ENCODE assay signal across 11 cellular contexts in the genomic region with DNA sequence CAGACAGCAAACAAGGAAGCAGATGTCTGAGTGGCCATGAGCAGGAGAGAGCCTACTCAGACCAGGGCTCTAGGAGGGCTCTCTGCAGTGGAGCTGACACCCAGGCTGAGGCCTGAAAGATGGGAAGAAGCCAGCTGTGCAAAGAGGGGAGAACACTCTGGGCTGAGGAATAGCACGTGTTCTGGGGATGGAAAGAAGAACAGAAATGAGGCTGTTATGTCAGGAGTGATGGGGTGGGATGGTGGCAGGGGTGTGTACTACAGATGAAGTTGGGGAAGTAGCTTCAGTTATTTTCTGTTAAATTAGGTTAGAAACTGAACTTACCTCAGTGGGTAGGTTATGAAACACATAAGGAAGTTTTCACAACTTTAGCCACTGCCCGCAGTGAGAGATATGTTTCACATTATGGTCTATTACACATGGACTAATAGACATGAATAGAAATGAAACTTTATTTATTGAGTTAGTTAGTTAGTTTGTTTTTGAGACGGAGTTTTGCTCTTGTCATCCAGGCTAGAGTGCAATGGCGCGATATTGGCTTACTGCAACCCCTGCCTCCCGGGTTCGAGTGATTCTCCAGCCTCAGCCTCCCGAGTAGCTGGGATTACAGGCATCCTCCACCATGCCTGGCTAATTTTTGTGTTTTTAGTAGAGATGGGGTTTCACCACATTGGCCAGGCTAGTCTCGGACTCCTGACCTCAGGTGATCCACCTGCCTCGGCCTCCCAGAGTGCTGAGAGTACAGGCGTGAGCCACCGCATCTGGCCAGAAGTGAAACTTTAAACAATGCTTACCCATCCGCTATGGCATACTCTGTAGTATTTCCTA. TPM values are rescaled to one million over a fixed set of nuclear protein-coding genes. Genes with fewer than 3 reads are reported as not detected.
DNase-seq lines count a peak whose midpoint lies in the region; ATAC-seq and TF ChIP-seq lines count a peak whose summit lies in the region.
"Had no signal": no experiment of that assay in that cellular context is flagged by ENCODE, and none has a peak within 500 bp of the region (broad histone marks: within the 10 kb centered on the region; RNA-seq: fewer than 3 reads in every experiment).

No MANE protein-coding gene starts in this region.

- CTCF ChIA-PET in activated CD8-positive, alpha-beta T cell treated with anti-CD3 and anti-CD28 coated beads, Interleukin-2, amount 10 ng/mL, durations not matched to agents 7 days and 5 days (lab: Charles Lee) = interaction anchor here (0.7 to 9.0 kb wide), 14 partner anchors 18 to 171 kb away, joined by 3 to 80 read pairs (median 5); no protein-coding TSS in a partner anchor

- H3K4me3 Mint-ChIP-seq in dendritic cell treated with granulocyte-macrophage colony-stimulating factor and Interleukin-4, amounts not matched to agents 40 ng/mL and 50 ng/mL, for 4 days = no peak overlapping the region
- no peak overlapping the region for H3K4me3 Mint-ChIP-seq in activated CD8-positive, alpha-beta T cell treated with anti-CD3 and anti-CD28 coated beads, Interleukin-2, amount 10 ng/mL, durations not matched to agents 7 days and 5 days
- H3K4me3 Mint-ChIP-seq: activated B cell treated with CpG ODN at 0.5 μM for 24 hours had no signal

- H3K9me3 ChIP-seq in testis = no peaks in the 10 kb centered on the region
- H3K9me3 ChIP-seq: thoracic aorta had no signal

- H3K4me1 ChIP-seq in testis = peaks cover 10% of the 10 kb centered on the region

- no peak overlapping the region for H3K27ac ChIP-seq in testis
- H3K27ac ChIP-seq: thoracic aorta had no signal

- no peaks in the 10 kb centered on the region for H3K36me3 ChIP-seq in testis (ENCODE audit: low read depth, missing control alignments)

- H3K9me3 Mint-ChIP-seq in dendritic cell treated with granulocyte-macrophage colony-stimulating factor and Interleukin-4, amounts not matched to agents 40 ng/mL and 50 ng/mL, for 4 days = no peaks in the 10 kb centered on the region
- H3K9me3 Mint-ChIP-seq in activated CD8-positive, alpha-beta T cell treated with anti-CD3 and anti-CD28 coated beads, Interleukin-2, amount 10 ng/mL, durations not matched to agents 7 days and 5 days (ENCODE audit: insufficient read depth) = peaks cover 6% of the 10 kb centered on the region

- peak; percentile 15 for TF ChIP-seq CTCF in GM12873 (IDR thresholded peaks at IDR 0.05; ENCODE audit: insufficient read depth, low read depth, low read length, missing control alignments)
- no peak for TF ChIP-seq CTCF in testis (IDR thresholded peaks at IDR 0.05)

- no peak for TF ChIP-seq POLR2A in testis (IDR thresholded peaks at IDR 0.05)

- no peaks in the 10 kb centered on the region for H3K27me3 Mint-ChIP-seq in dendritic cell treated with granulocyte-macrophage colony-stimulating factor and Interleukin-4, amounts not matched to agents 40 ng/mL and 50 ng/mL, for 4 days
- H3K27me3 Mint-ChIP-seq in activated CD8-positive, alpha-beta T cell treated with anti-CD3 and anti-CD28 coated beads, Interleukin-2, amount 10 ng/mL, durations not matched to agents 7 days and 5 days (ENCODE audit: low read depth) = no peaks in the 10 kb centered on the region
- H3K27me3 Mint-ChIP-seq: activated B cell treated with CpG ODN at 0.5 μM for 24 hours had no signal

- no peak for DNase-seq in activated CD8-positive, alpha-beta T cell treated with anti-CD3 and anti-CD28 coated beads, Interleukin-2, amount 10 ng/mL, durations not matched to agents 7 days and 5 days
- DNase-seq in NCI-H524 (lab: John Stamatoyannopoulos, UW) (no peak), testis (no peak)
- DNase-seq: activated B cell treated with CpG ODN at 0.5 μM for 24 hours, right cardiac atrium had no signal

- no peaks in the 10 kb centered on the region for H3K27me3 ChIP-seq in testis

- POLR2A ChIA-PET in activated CD8-positive, alpha-beta T cell treated with anti-CD3 and anti-CD28 coated beads, Interleukin-2, amount 10 ng/mL, durations not matched to agents 7 days and 5 days (lab: Charles Lee) = interaction anchor here (0.7 kb wide), 1 partner anchor 12 kb away, joined by 3 read pairs; no protein-coding TSS in a partner anchor

- H3K4me3 ChIP-seq in testis = no peak overlapping the region
- H3K4me3 ChIP-seq: thoracic aorta had no signal

- intact Hi-C loops in dendritic cell treated with granulocyte-macrophage colony-stimulating factor and Interleukin-4, amounts not matched to agents 40 ng/mL and 50 ng/mL, for 4 days (cut with micrococcal nuclease) = loop anchor here (2.0 to 5.0 kb wide), 3 partner anchors 46 to 679 kb away; partner anchors contain the start of gene ST3GAL4
- intact Hi-C loops in testis (cut with DNase I; ENCODE audit: low total_unique reads) = loop anchor here (10.0 kb wide), 1 partner anchor 123 kb away; no protein-coding TSS in a partner anchor

- H3K4me1 Mint-ChIP-seq in dendritic cell treated with granulocyte-macrophage colony-stimulating factor and Interleukin-4, amounts not matched to agents 40 ng/mL and 50 ng/mL, for 4 days (ENCODE audit: low read depth) = peaks cover 53% of the 10 kb centered on the region
- peaks cover 29% of the 10 kb centered on the region for H3K4me1 Mint-ChIP-seq in activated CD8-positive, alpha-beta T cell treated with anti-CD3 and anti-CD28 coated beads, Interleukin-2, amount 10 ng/mL, durations not matched to agents 7 days and 5 days (ENCODE audit: low read depth)

- peaks cover 33% of the 10 kb centered on the region for H3K36me3 Mint-ChIP-seq in dendritic cell treated with granulocyte-macrophage colony-stimulating factor and Interleukin-4, amounts not matched to agents 40 ng/mL and 50 ng/mL, for 4 days (ENCODE audit: low read depth)
- peaks cover 50% of the 10 kb centered on the region for H3K36me3 Mint-ChIP-seq in activated CD8-positive, alpha-beta T cell treated with anti-CD3 and anti-CD28 coated beads, Interleukin-2, amount 10 ng/mL, durations not matched to agents 7 days and 5 days (ENCODE audit: low read depth)

- peak; percentile 74 for ATAC-seq in GM21515 (IDR thresholded peaks at IDR 0.05; ENCODE audit: unreplicated experiment)
- ATAC-seq in HG03432 (IDR thresholded peaks at IDR 0.05; ENCODE audit: unreplicated experiment) = peak; percentile 77
- ATAC-seq in activated CD8-positive, alpha-beta T cell treated with anti-CD3 and anti-CD28 coated beads, Interleukin-2, amount 10 ng/mL, durations not matched to agents 7 days and 5 days = no peak
- ATAC-seq in GM18873 (IDR thresholded peaks at IDR 0.05; ENCODE audit: low FRiP score, unreplicated experiment) = no peak

- whole genome bisulfite sequencing in testis, 2 donors = 87 to 88% methylated on average over 13 of the region's 13 CpGs

- H3K27ac Mint-ChIP-seq in dendritic cell treated with granulocyte-macrophage colony-stimulating factor and Interleukin-4, amounts not matched to agents 40 ng/mL and 50 ng/mL, for 4 days = peak overlapping the region; percentile 33
- no peak overlapping the region for H3K27ac Mint-ChIP-seq in activated CD8-positive, alpha-beta T cell treated with anti-CD3 and anti-CD28 coated beads, Interleukin-2, amount 10 ng/mL, durations not matched to agents 7 days and 5 days
- H3K27ac Mint-ChIP-seq: activated B cell treated with CpG ODN at 0.5 μM for 24 hours had no signal

RNA-seq across cellular contexts. Expression of gene DCPS, which starts 7.8 kb away (rescaled TPM):
- 10 to 100 TPM; 21.8 to 22.5 TPM for total RNA-seq in activated CD8-positive, alpha-beta T cell treated with anti-CD3 and anti-CD28 coated beads, Interleukin-2, amount 10 ng/mL, durations not matched to agents 7 days and 5 days
- total RNA-seq in testis = 10 to 100 TPM; 16.9 to 20.9 TPM
- polyA plus RNA-seq in testis (ENCODE audit: insufficient read depth, low read depth, low replicate concordance) = 16.8 TPM

RNA-seq across cellular contexts. Expression of gene TIRAP, which starts 28.8 kb away (rescaled TPM):
- 10 to 100 TPM; 15.3 to 15.4 TPM for total RNA-seq in activated CD8-positive, alpha-beta T cell treated with anti-CD3 and anti-CD28 coated beads, Interleukin-2, amount 10 ng/mL, durations not matched to agents 7 days and 5 days
- total RNA-seq in testis = 1 to 10 TPM; 5.7 to 5.9 TPM
- polyA plus RNA-seq in testis (ENCODE audit: insufficient read depth, low read depth, low replicate concordance) = 3.6 TPM

RNA-seq across cellular contexts. Expression of gene FOXRED1, which starts 42.7 kb away (rescaled TPM):
- total RNA-seq in activated CD8-positive, alpha-beta T cell treated with anti-CD3 and anti-CD28 coated beads, Interleukin-2, amount 10 ng/mL, durations not matched to agents 7 days and 5 days = 10 to 100 TPM; 46.5 to 50.4 TPM
- total RNA-seq in testis = 10 to 100 TPM; 40.3 to 49.4 TPM
- polyA plus RNA-seq in testis (ENCODE audit: insufficient read depth, low read depth, low replicate concordance) = 31.6 TPM

RNA-seq across cellular contexts. Expression of gene SRPRA, which starts 43.0 kb away (rescaled TPM):
- total RNA-seq in activated CD8-positive, alpha-beta T cell treated with anti-CD3 and anti-CD28 coated beads, Interleukin-2, amount 10 ng/mL, durations not matched to agents 7 days and 5 days = 100 to 1,000 TPM in 1 of 2 experiments, 10 to 100 TPM in 1; 99.0 to 103 TPM
- total RNA-seq in testis = 100 to 1,000 TPM; 105 to 122 TPM
- 88.4 TPM for polyA plus RNA-seq in testis (ENCODE audit: insufficient read depth, low read depth, low replicate concordance)

RNA-seq across cellular contexts. Expression of gene ST3GAL4, which starts 43.8 kb away (rescaled TPM):
- 10 to 100 TPM; 10.3 to 11.8 TPM for total RNA-seq in activated CD8-positive, alpha-beta T cell treated with anti-CD3 and anti-CD28 coated beads, Interleukin-2, amount 10 ng/mL, durations not matched to agents 7 days and 5 days
- 100 to 1,000 TPM; 212 to 221 TPM for total RNA-seq in testis
- polyA plus RNA-seq in testis (ENCODE audit: insufficient read depth, low read depth, low replicate concordance) = 102 TPM

Comparison
In these comparisons a context has a peak if more than half of its experiments do, and no peak if none do; other contexts are left out.
1. ATAC-seq: peak in GM21515 (single experiment) and HG03432 (single experiment); none in activated CD8-positive, alpha-beta T cell treated with anti-CD3 and anti-CD28 coated beads, Interleukin-2, amount 10 ng/mL, durations not matched to agents 7 days and 5 days (single experiment) and GM18873 (single experiment).